Comparison of ENCODE assay signal across 8 cellular contexts in genomic region chr7:128457385-128457784, GRCh38. TPM values are rescaled to one million over a fixed set of nuclear protein-coding genes. Genes with fewer than 3 reads are reported as not detected.
DNase-seq lines count a peak whose midpoint lies in the region; ATAC-seq and TF ChIP-seq lines count a peak whose summit lies in the region.
"Not testable (repeated sequence)": the region's sequence is repeated elsewhere in the genome, so short reads cannot be mapped to it uniquely, and the experiment has no call there.

No MANE protein-coding gene starts in this region.

- H3K79me2 ChIP-seq in neural cell (replicated peaks; ENCODE audit: insufficient read depth, low read length) = peaks cover 18% of the 10 kb centered on the region

- not testable (repeated sequence) for H3K9me3 ChIP-seq in BLaER1 treated with 17β-estradiol and CSF1 and Interleukin-3, amounts not matched to agents 10 nM and 100 nM (replicated peaks in 1 of 11); Panc1 (ENCODE audit: control insufficient read depth, insufficient read depth, low read depth, low read length); neural cell (ENCODE audit: low read length); stomach

- not testable (repeated sequence) for TF ChIP-seq RAD21 in neural cell (conservative IDR thresholded peaks at IDR 0.05)

- TF ChIP-seq POLR2A in stomach (IDR thresholded peaks at IDR 0.05) = not testable (repeated sequence)

- not testable (repeated sequence) for ATAC-seq in Panc1; activated T-cell treated with anti-CD3 and anti-CD28 coated beads, Interleukin-2, amount 50 U/mL, for 4 hours

- peak overlapping the region; percentile 87 to 99 (median 94) for H3K4me2 ChIP-seq in BLaER1 treated with 17β-estradiol and CSF1 and Interleukin-3, amounts not matched to agents 10 nM and 100 nM
- H3K4me2 ChIP-seq in neural cell (ENCODE audit: low read length) = not testable (repeated sequence)

- BruUV-seq in Panc1 (replicated peaks; lab: Mats Ljungman, UMichigan) = not testable (repeated sequence)

- H2AFZ ChIP-seq in neural cell (ENCODE audit: low read depth, low read length) = not testable (repeated sequence)

- H3K4me3 Mint-ChIP-seq in activated T-cell treated with anti-CD3 and anti-CD28 coated beads, Interleukin-2, amount 50 U/mL, for 4 hours = peak overlapping the region; percentile 93

- H3K4me1 Mint-ChIP-seq in activated T-cell treated with anti-CD3 and anti-CD28 coated beads, Interleukin-2, amount 50 U/mL, for 4 hours (ENCODE audit: low read depth) = peaks cover 38% of the 10 kb centered on the region

- peaks cover 2 to 29% (median 14%) of the 10 kb centered on the region in 11 experiments; a peak in 12 of 22 replicates for H3K36me3 ChIP-seq in BLaER1 treated with 17β-estradiol and CSF1 and Interleukin-3, amounts not matched to agents 10 nM and 100 nM
- not testable (repeated sequence) for H3K36me3 ChIP-seq in Panc1 (ENCODE audit: control insufficient read depth, insufficient read depth, low read length); brain microvascular endothelial cell (replicated peaks); neural cell (ENCODE audit: insufficient read depth, low read length)
- H3K36me3 ChIP-seq in stomach = peaks cover 0 to 12% (median 8%) of the 10 kb centered on the region in 4 donors

- not testable (repeated sequence) for H3K27me3 ChIP-seq in BLaER1 treated with 17β-estradiol and CSF1 and Interleukin-3, amounts not matched to agents 10 nM and 100 nM; HL-60 (ENCODE audit: insufficient read depth, poor library complexity, severe bottlenecking); Panc1 (ENCODE audit: control insufficient read depth, insufficient read depth, low read length); brain microvascular endothelial cell (replicated peaks); neural cell (ENCODE audit: insufficient read depth, low read depth, low read length); stomach

- 0 out of 22 replicates have a peak overlapping the region, but pooled peaks of 2 of the 11 experiments have one; percentile 78 to 92 for H3K27ac ChIP-seq in BLaER1 treated with 17β-estradiol and CSF1 and Interleukin-3, amounts not matched to agents 10 nM and 100 nM
- H3K27ac ChIP-seq in HL-60 (replicated peaks); brain microvascular endothelial cell; neural cell (ENCODE audit: low read length): not testable (repeated sequence)
- H3K27ac ChIP-seq in Panc1 (ENCODE audit: low read length) (peak overlapping the region; percentile 93), stomach (peak overlapping the region in 1 of 5 donors; percentile 95)

- POLR2A ChIA-PET in Panc1 (lab: Charles Lee) = not testable (repeated sequence)

- H3K9ac ChIP-seq in BLaER1 treated with 17β-estradiol and CSF1 and Interleukin-3, amounts not matched to agents 10 nM and 100 nM = peak overlapping the region; percentile 81 to 96 (median 91); a peak in 21 of 22 replicates
- not testable (repeated sequence) for H3K9ac ChIP-seq in neural cell (ENCODE audit: low read length)

- H4K20me1 ChIP-seq in BLaER1 treated with 17β-estradiol and CSF1 and Interleukin-3, amounts not matched to agents 10 nM and 100 nM = peaks cover 8 to 60% (median 40%) of the 10 kb centered on the region in 11 experiments; a peak in 19 of 22 replicates
- not testable (repeated sequence) for H4K20me1 ChIP-seq in neural cell (ENCODE audit: insufficient read depth)

- not testable (repeated sequence) for DNase-seq in HL-60 (ENCODE audit: low read depth in 1 of 2, low spot score in 1 of 2); Panc1 (ENCODE audit: low read depth, low spot score); activated T-cell treated with anti-CD3 and anti-CD28 coated beads, Interleukin-2, amount 50 U/mL, for 4 hours; brain microvascular endothelial cell; fibroblast of pulmonary artery (ENCODE audit: low read depth); stomach

- not testable (repeated sequence) for TF ChIP-seq CTCF in HL-60 (IDR thresholded peaks at IDR 0.05; ENCODE audit: insufficient read depth, low read length); Panc1 (IDR thresholded peaks at IDR 0.05); brain microvascular endothelial cell (IDR thresholded peaks at IDR 0.05; ENCODE audit: low read depth, low read length, missing control alignments); fibroblast of pulmonary artery (IDR thresholded peaks at IDR 0.05; ENCODE audit: low read length, missing control alignments); neural cell (IDR thresholded peaks at IDR 0.05; ENCODE audit: poor library complexity, severe bottlenecking); stomach (IDR thresholded peaks at IDR 0.05)

- WGBS in stomach, 5 donors = 78 to 90% (median 87%) methylated on average over 2 to 6 of the region's 6 CpGs

- in situ Hi-C loops in Panc1 (cut with HindIII; ENCODE audit: low pct_unique_long_range_greater_than_20kb, low sequenced_read_pairs); brain microvascular endothelial cell (cut with HindIII; ENCODE audit: low pct_ligation_motif_present, low sequenced_read_pairs): not testable (repeated sequence)

- peaks cover 41 to 54% (median 49%) of the 10 kb centered on the region in 10 experiments for H3K4me1 ChIP-seq in BLaER1 treated with 17β-estradiol and CSF1 and Interleukin-3, amounts not matched to agents 10 nM and 100 nM
- H3K4me1 ChIP-seq in Panc1 (ENCODE audit: control insufficient read depth, insufficient read depth, low read length) = peaks cover 59% of the 10 kb centered on the region
- peaks cover 46 to 78% (median 66%) of the 10 kb centered on the region in 4 donors for H3K4me1 ChIP-seq in stomach

- H3K9me2 ChIP-seq in neural cell (ENCODE audit: insufficient read depth, low read length) = not testable (repeated sequence)

- H3K4me3 ChIP-seq in BLaER1 treated with 17β-estradiol and CSF1 and Interleukin-3, amounts not matched to agents 10 nM and 100 nM = peak overlapping the region; percentile 74 to 98 (median 90)
- H3K4me3 ChIP-seq in HL-60 (replicated peaks; ENCODE audit: insufficient read depth, low read length) (peak overlapping the region; percentile 99), Panc1 (ENCODE audit: low read depth in 2 of 2, low read length in 2 of 2) (peak overlapping the region; percentile 70 to 85), brain microvascular endothelial cell (ENCODE audit: low read depth, low read length) (peak overlapping the region; percentile 80), fibroblast of pulmonary artery (replicated peaks; ENCODE audit: low read depth, low read length) (peak overlapping the region; percentile 97), neural cell (ENCODE audit: low read length) (peak overlapping the region; percentile 99), stomach (peak overlapping the region in 3 of 4 donors; percentile 70 to 84 (median 81))

- intact Hi-C loops in Panc1 (cut with micrococcal nuclease; ENCODE audit: unreplicated experiment) = not testable (repeated sequence)
- intact Hi-C loops in stomach (cut with DNase I; ENCODE audit: low total_unique reads) = loop anchor here (5.0 kb wide), 1 partner anchor 35 kb away; no protein-coding TSS in a partner anchor

- not testable (repeated sequence) for TF ChIP-seq EP300 in neural cell (conservative IDR thresholded peaks at IDR 0.05; ENCODE audit: poor library complexity, severe bottlenecking); stomach (IDR thresholded peaks at IDR 0.05)

- CTCF ChIA-PET in Panc1 (lab: Charles Lee) = not testable (repeated sequence)

- not testable (repeated sequence) for H3K9me3 Mint-ChIP-seq in activated T-cell treated with anti-CD3 and anti-CD28 coated beads, Interleukin-2, amount 50 U/mL, for 4 hours

- H3K27me3 Mint-ChIP-seq in activated T-cell treated with anti-CD3 and anti-CD28 coated beads, Interleukin-2, amount 50 U/mL, for 4 hours (ENCODE audit: low read depth) = not testable (repeated sequence)

- H3K36me3 Mint-ChIP-seq in activated T-cell treated with anti-CD3 and anti-CD28 coated beads, Interleukin-2, amount 50 U/mL, for 4 hours (ENCODE audit: insufficient read depth) = not testable (repeated sequence)

- H3F3A ChIP-seq in neural cell (ENCODE audit: insufficient read depth, low read length, poor library complexity, severe bottlenecking) = not testable (repeated sequence)

RNA-seq across cellular contexts. Expression of gene HILPDA, which starts 1.7 kb away (rescaled TPM):
- total RNA-seq in Panc1 (2021; ENCODE audit: unreplicated experiment) (70.8 TPM), stomach (10 to 100 TPM in 1 of 5 donors, 1 to 10 TPM in 2, under 1 TPM in 1, not detected in 1; 0.45 to 38.2 (median 2.3) TPM)
- polyA plus RNA-seq in Panc1 (2012; ENCODE audit: insufficient read length) = 67.0 TPM
- 10 to 100 TPM; 18.4 to 26.6 (median 23.7) TPM for total RNA-seq in activated T-cell treated with anti-CD3 and anti-CD28 coated beads, Interleukin-2, amount 50 U/mL, for 4 hours
- polyA plus RNA-seq in neural cell (16.6 and 26.0 TPM in 2 replicates), stomach (10 to 100 TPM in 2 of 3 donors, 1 to 10 TPM in 1; 8.1 to 25.8 (median 14.2) TPM)
- 26.4 and 27.3 TPM in 2 replicates for polyA minus RNA-seq in neural cell

RNA-seq across cellular contexts. Expression of gene METTL2B, which starts 19.2 kb away (rescaled TPM):
- total RNA-seq in Panc1 (2021; ENCODE audit: unreplicated experiment) = 43.6 TPM
- polyA plus RNA-seq in Panc1 (2012; ENCODE audit: insufficient read length) = 17.4 TPM
- total RNA-seq in activated T-cell treated with anti-CD3 and anti-CD28 coated beads, Interleukin-2, amount 50 U/mL, for 4 hours = 10 to 100 TPM; 68.5 to 74.2 (median 73.7) TPM
- 43.0 and 45.5 TPM in 2 replicates for polyA plus RNA-seq in neural cell
- polyA minus RNA-seq in neural cell = 65.2 and 81.1 TPM in 2 replicates
- 10 to 100 TPM; 10.3 to 21.5 (median 12.5) TPM for total RNA-seq in stomach
- polyA plus RNA-seq in stomach = 10 to 100 TPM in 2 of 3 donors, 1 to 10 TPM in 1; 7.8 to 12.8 (median 11.7) TPM

RNA-seq across cellular contexts. Expression of gene IMPDH1, which starts 47.6 kb away (rescaled TPM):
- total RNA-seq in Panc1 (2021; ENCODE audit: unreplicated experiment) (114 TPM), stomach (100 to 1,000 TPM in 2 of 5 donors, 10 to 100 TPM in 3; 45.5 to 188 (median 94.4) TPM)
- 176 TPM for polyA plus RNA-seq in Panc1 (2012; ENCODE audit: insufficient read length)
- 100 to 1,000 TPM in 2 of 3 donors, 10 to 100 TPM in 1; 88.4 to 110 (median 109) TPM for total RNA-seq in activated T-cell treated with anti-CD3 and anti-CD28 coated beads, Interleukin-2, amount 50 U/mL, for 4 hours
- polyA plus RNA-seq in neural cell (49.5 and 49.7 TPM in 2 replicates), stomach (10 to 100 TPM; 32.7 to 72.3 (median 59.7) TPM)
- 37.3 and 38.7 TPM in 2 replicates for polyA minus RNA-seq in neural cell
